Comparison of ENCODE assay signal across 17 cellular contexts in genomic region chr12:91940826-91941225, GRCh38.
A peak's percentile ranks its signal among the peaks of the same experiment; 100 is the strongest.
DNase-seq lines count a peak whose midpoint lies in the region; ATAC-seq, FAIRE-seq and TF ChIP-seq lines count a peak whose summit lies in the region.
"Had no signal": no experiment of that assay in that cellular context is flagged by ENCODE, and none has a peak within 500 bp of the region (broad histone marks: within the 10 kb centered on the region; RNA-seq: fewer than 3 reads in every experiment).

No MANE protein-coding gene starts in this region.

- no peak overlapping the region for H3K27ac ChIP-seq in epithelial cell of prostate
- H3K27ac ChIP-seq: GM23248, HL-60 had no signal

- no peaks in the 10 kb centered on the region for H3K27me3 Mint-ChIP-seq in stimulated activated naive B cell treated with anti-CD40 and anti-IgM and Interleukin-4, amounts not matched to agents 10 μg/mL and 1 μg/mL and 100 μg/mL, for 72 hours
- H3K27me3 Mint-ChIP-seq: CD4-positive, alpha-beta T cell had no signal

- peak overlapping the region; percentile 85 for H3K27ac Mint-ChIP-seq in stimulated activated naive B cell treated with anti-CD40 and anti-IgM and Interleukin-4, amounts not matched to agents 10 μg/mL and 1 μg/mL and 100 μg/mL, for 72 hours
- H3K27ac Mint-ChIP-seq: CD4-positive, alpha-beta T cell had no signal

- peaks cover 8 to 18% of the 10 kb centered on the region in 2 donors for H3K9me3 Mint-ChIP-seq in stimulated activated naive B cell treated with anti-CD40 and anti-IgM and Interleukin-4, amounts not matched to agents 10 μg/mL and 1 μg/mL and 100 μg/mL, for 72 hours

- in situ Hi-C loops in GM13977 (cut with MboI; ENCODE audit: low pct_unique_long_range_greater_than_20kb, low sequenced_read_pairs, unreplicated experiment): no loop called here

- H3K4me3 Mint-ChIP-seq in stimulated activated naive B cell treated with anti-CD40 and anti-IgM and Interleukin-4, amounts not matched to agents 10 μg/mL and 1 μg/mL and 100 μg/mL, for 72 hours: peak overlapping the region; percentile 3 to 19
- H3K4me3 Mint-ChIP-seq: CD4-positive, alpha-beta T cell had no signal

- peaks cover 28 to 44% of the 10 kb centered on the region in 2 donors for H3K4me1 Mint-ChIP-seq in stimulated activated naive B cell treated with anti-CD40 and anti-IgM and Interleukin-4, amounts not matched to agents 10 μg/mL and 1 μg/mL and 100 μg/mL, for 72 hours

- H3K36me3 Mint-ChIP-seq in stimulated activated naive B cell treated with anti-CD40 and anti-IgM and Interleukin-4, amounts not matched to agents 10 μg/mL and 1 μg/mL and 100 μg/mL, for 72 hours: peaks cover 3 to 7% of the 10 kb centered on the region in 2 donors

- DNase-seq in GM19239 (ENCODE audit: insufficient read length, low spot score) (no peak), epithelial cell of prostate (ENCODE audit: low read depth, low spot score) (peak; percentile 12), kidney tubule cell (ENCODE audit: low spot score) (peak; percentile 21), Ammon's horn (ENCODE audit: low spot score) (no peak), GM13977 (ENCODE audit: low spot score) (no peak)
- peak; percentile 17 for DNase-seq in stimulated activated naive B cell treated with anti-CD40 and anti-IgM and Interleukin-4, amounts not matched to agents 10 μg/mL and 1 μg/mL and 100 μg/mL, for 72 hours
- DNase-seq: BE2C; C1 segment of cervical spinal cord; Caco-2; CD4-positive, alpha-beta T cell; GM23248 had no signal

- TF ChIP-seq CTCF in GM13977 (IDR thresholded peaks at IDR 0.05; ENCODE audit: extremely low read depth, insufficient read depth, missing control alignments): no peak

- peak; percentile 89 to 94 for ATAC-seq in stimulated activated naive B cell treated with anti-CD40 and anti-IgM and Interleukin-4, amounts not matched to agents 10 μg/mL and 1 μg/mL and 100 μg/mL, for 72 hours (replicated peaks)
- no peak for ATAC-seq in GM21360 (IDR thresholded peaks at IDR 0.05; ENCODE audit: unreplicated experiment)

- peak; percentile 4 for FAIRE-seq in GM19239 (lab: Jason Lieb, UNC)
- FAIRE-seq: D721Med, G401.6, GM12891, GM18507 had no signal

Comparison
In these comparisons a context has a peak if more than half of its experiments do, and no peak if none do; other contexts are left out.
1. DNase-seq: peak in epithelial cell of prostate (single experiment), kidney tubule cell (single experiment) and stimulated activated naive B cell treated with anti-CD40 and anti-IgM and Interleukin-4, amounts not matched to agents 10 μg/mL and 1 μg/mL and 100 μg/mL, for 72 hours (single experiment); none in GM19239 (single experiment), Ammon's horn (single experiment) and GM13977 (single experiment).